Comparison of ENCODE assay signal across 8 cellular contexts in the genomic region with DNA sequence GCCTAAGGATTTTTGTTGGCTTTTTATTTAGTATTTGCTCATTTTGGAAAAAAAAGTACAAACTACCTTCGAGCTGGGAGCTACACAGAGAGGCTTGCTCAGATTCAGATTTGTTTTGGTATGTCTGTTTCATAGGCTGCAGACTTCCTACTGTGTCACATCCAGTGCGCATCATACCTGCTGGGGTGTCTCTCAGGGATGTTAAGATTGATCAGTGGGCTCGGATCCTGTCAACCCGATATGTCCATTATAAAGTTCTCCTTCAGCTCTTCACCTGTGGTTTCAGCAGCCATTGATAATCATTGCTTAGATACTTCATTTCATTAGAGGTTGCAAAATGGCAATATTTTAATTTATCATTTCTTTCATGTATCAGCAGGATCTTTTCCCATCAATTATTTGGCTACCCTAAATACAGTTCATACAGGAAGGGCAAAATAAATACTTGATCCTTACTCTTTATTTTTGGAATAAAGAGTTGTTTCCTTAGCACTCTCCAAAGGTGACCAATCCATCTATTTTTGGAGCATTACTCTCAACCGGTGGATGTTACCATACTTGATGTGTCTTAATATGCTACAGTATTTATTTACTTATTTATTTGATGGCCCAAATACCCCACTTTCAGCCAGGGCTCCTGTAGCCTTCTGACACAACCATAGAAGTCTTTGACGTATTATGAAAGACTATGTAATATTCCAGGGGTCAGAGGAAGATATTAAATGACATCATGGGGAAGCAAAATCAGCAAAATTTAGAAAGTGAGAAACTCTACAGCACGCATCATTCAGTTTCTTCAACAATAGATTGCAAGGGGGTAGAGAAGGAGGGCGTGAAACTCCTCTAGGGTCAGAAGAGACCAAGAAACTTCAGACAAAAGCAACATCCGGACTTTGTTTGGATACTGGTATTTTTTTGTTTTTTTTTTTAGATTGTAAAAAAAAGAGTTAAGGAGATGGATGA. TPM values are rescaled to one million over a fixed set of nuclear protein-coding genes. Genes with fewer than 3 reads are reported as not detected.
DNase-seq lines count a peak whose midpoint lies in the region; ATAC-seq and TF ChIP-seq lines count a peak whose summit lies in the region.

No MANE protein-coding gene starts in this region.

- H3K9me3 ChIP-seq in right atrium auricular region: no peaks in the 10 kb centered on the region
- no peaks in the 10 kb centered on the region for H3K9me3 ChIP-seq in tibial artery

- H3K9me3 Mint-ChIP-seq in activated CD4-positive, alpha-beta T cell treated with anti-CD3 and anti-CD28 coated beads, Interleukin-2, amount 10 ng/mL, durations not matched to agents 7 days and 5 days: no peaks in the 10 kb centered on the region
- H3K9me3 Mint-ChIP-seq in T-cell: no peaks in the 10 kb centered on the region

- TF ChIP-seq CTCF in right atrium auricular region (IDR thresholded peaks at IDR 0.05) (no peak), tibial artery (IDR thresholded peaks at IDR 0.05) (no peak)

- CTCF ChIA-PET in activated CD4-positive, alpha-beta T cell treated with anti-CD3 and anti-CD28 coated beads, Interleukin-2, amount 10 ng/mL, durations not matched to agents 7 days and 5 days (lab: Charles Lee): interaction anchor here (0.6 to 1.5 kb wide), 2 partner anchors 19 to 58 kb away, joined by 4 read pairs; no protein-coding TSS in a partner anchor
- CTCF ChIA-PET in T-cell (lab: Charles Lee): no interaction called here

- H3K27ac Mint-ChIP-seq in activated CD4-positive, alpha-beta T cell treated with anti-CD3 and anti-CD28 coated beads, Interleukin-2, amount 10 ng/mL, durations not matched to agents 7 days and 5 days: no peak overlapping the region
- peak overlapping the region in 1 of 2 donors; percentile 44 for H3K27ac Mint-ChIP-seq in T-cell

- H3K27me3 ChIP-seq in right atrium auricular region (no peaks in the 10 kb centered on the region), tibial artery (peaks cover 0 to 2% of the 10 kb centered on the region in 2 donors)

- H3K4me1 Mint-ChIP-seq in activated CD4-positive, alpha-beta T cell treated with anti-CD3 and anti-CD28 coated beads, Interleukin-2, amount 10 ng/mL, durations not matched to agents 7 days and 5 days: peaks cover 9% of the 10 kb centered on the region
- H3K4me1 Mint-ChIP-seq in T-cell: peaks cover 6 to 12% (median 11%) of the 10 kb centered on the region in 3 donors

- H3K4me1 ChIP-seq in right atrium auricular region: peaks cover 0 to 12% of the 10 kb centered on the region in 2 donors
- peaks cover 0 to 12% (median 5%) of the 10 kb centered on the region in 4 donors for H3K4me1 ChIP-seq in tibial artery

- peaks cover 22% of the 10 kb centered on the region for H3K27me3 Mint-ChIP-seq in activated CD4-positive, alpha-beta T cell treated with anti-CD3 and anti-CD28 coated beads, Interleukin-2, amount 10 ng/mL, durations not matched to agents 7 days and 5 days
- peaks cover 0 to 1% of the 10 kb centered on the region in 2 donors for H3K27me3 Mint-ChIP-seq in T-cell

- H3K36me3 Mint-ChIP-seq in activated CD4-positive, alpha-beta T cell treated with anti-CD3 and anti-CD28 coated beads, Interleukin-2, amount 10 ng/mL, durations not matched to agents 7 days and 5 days (ENCODE audit: low read depth): no peaks in the 10 kb centered on the region
- no peaks in the 10 kb centered on the region for H3K36me3 Mint-ChIP-seq in T-cell

- H3K4me3 Mint-ChIP-seq in activated CD4-positive, alpha-beta T cell treated with anti-CD3 and anti-CD28 coated beads, Interleukin-2, amount 10 ng/mL, durations not matched to agents 7 days and 5 days: peak overlapping the region; percentile 73
- H3K4me3 Mint-ChIP-seq in T-cell: peak overlapping the region; percentile 75 to 90 (median 83)

- in situ Hi-C loops in G401 (cut with HindIII; ENCODE audit: low sequenced_read_pairs): no loop called here

- POLR2A ChIA-PET in activated CD4-positive, alpha-beta T cell treated with anti-CD3 and anti-CD28 coated beads, Interleukin-2, amount 10 ng/mL, durations not matched to agents 7 days and 5 days (lab: Charles Lee): no interaction called here
- POLR2A ChIA-PET in T-cell (lab: Charles Lee): interaction anchor here (0.5 to 0.7 kb wide), 5 partner anchors 58 to 505 kb away, joined by 3 to 13 read pairs (median 4); no protein-coding TSS in a partner anchor

- H3K27ac ChIP-seq in right atrium auricular region: peak overlapping the region; percentile 66 to 75
- H3K27ac ChIP-seq in tibial artery: no peak overlapping the region

- H3K36me3 ChIP-seq in right atrium auricular region (no peaks in the 10 kb centered on the region), tibial artery (no peaks in the 10 kb centered on the region)

- ATAC-seq in T-cell (replicated peaks in 1 of 4) (no peak), GM18867 (IDR thresholded peaks at IDR 0.05; ENCODE audit: unreplicated experiment) (no peak)

- intact Hi-C loops in tibial artery (cut with DNase I; ENCODE audit: low total_unique reads): no loop called here

- DNase-seq in activated CD4-positive, alpha-beta T cell treated with anti-CD3 and anti-CD28 coated beads, Interleukin-2, amount 10 ng/mL, durations not matched to agents 7 days and 5 days: no peak
- DNase-seq in activated CD4-positive, alpha-beta T cell treated with anti-CD3 and anti-CD28 coated beads for 4 hours: no peak
- DNase-seq in T-cell (no peak), right atrium auricular region (ENCODE audit: low spot score) (no peak), tibial artery (no peak), G401 (ENCODE audit: low spot score) (no peak), OCI-M2 (lab: John Stamatoyannopoulos, UW; ENCODE audit: unreplicated experiment) (no peak)

- H3K4me3 ChIP-seq in right atrium auricular region: peak overlapping the region; percentile 44 to 54
- H3K4me3 ChIP-seq in tibial artery: peak overlapping the region; percentile 53 to 62

RNA-seq across cellular contexts. Expression of a gene that starts 55.3 kb away (rescaled TPM):
- 100 to 1,000 TPM; 425 to 469 TPM for total RNA-seq in activated CD4-positive, alpha-beta T cell treated with anti-CD3 and anti-CD28 coated beads, Interleukin-2, amount 10 ng/mL, durations not matched to agents 7 days and 5 days
- 100 to 1,000 TPM; 302 to 498 (median 321) TPM for total RNA-seq in T-cell
- 100 to 1,000 TPM; 175 to 206 TPM for total RNA-seq in right atrium auricular region
- 172 and 277 TPM in 2 replicates for total RNA-seq in G401 (2014; rRNA removed; shearing (Covaris generic))

Comparison
In these comparisons a context has a peak if more than half of its experiments do, and no peak if none do; other contexts are left out.
1. H3K27ac ChIP-seq: peak in right atrium auricular region (2 of 2); none in tibial artery (0 of 2).